Comparison of ENCODE assay signal across 1 cellular context in genomic region chr2:134256961-134257360, GRCh38.
TF ChIP-seq lines count a peak whose summit lies in the region.

No MANE protein-coding gene starts in this region.

TF ChIP-seq in GM12878, 131 proteins besides CTCF, POLR2A, EP300 and RAD21:
- TF ChIP-seq CBFB (IDR thresholded peaks at IDR 0.05; ENCODE audit: low read depth), result no peak
- no peak for TF ChIP-seq SREBF1 (IDR thresholded peaks at IDR 0.05; ENCODE audit: low read length)
- no peak for TF ChIP-seq NR2F1 (conservative IDR thresholded peaks at IDR 0.05)
- no peak for TF ChIP-seq BHLHE40 (IDR thresholded peaks at IDR 0.05; ENCODE audit: borderline replicate concordance in 1 of 2, low read depth in 2 of 2, low read length in 1 of 2)
- no peak for TF ChIP-seq NFIC (IDR thresholded peaks at IDR 0.05; ENCODE audit: low read depth, low read length)
- TF ChIP-seq USF1 (IDR thresholded peaks at IDR 0.05; ENCODE audit: borderline replicate concordance, extremely low read length, insufficient read depth, low read depth, low read length), result no peak
- no peak for TF ChIP-seq SREBF2 (IDR thresholded peaks at IDR 0.05; ENCODE audit: low read length)
- TF ChIP-seq ZNF592 (IDR thresholded peaks at IDR 0.05), result no peak
- no peak for TF ChIP-seq NKRF (conservative IDR thresholded peaks at IDR 0.05)
- TF ChIP-seq HSF1 (IDR thresholded peaks at IDR 0.05; ENCODE audit: low read depth, low read length), result no peak
- TF ChIP-seq BCL11A (IDR thresholded peaks at IDR 0.05; ENCODE audit: low read depth, low read length), result no peak
- no peak for TF ChIP-seq EED (IDR thresholded peaks at IDR 0.05; ENCODE audit: low read depth)
- no peak for TF ChIP-seq KDM1A (IDR thresholded peaks at IDR 0.05; ENCODE audit: borderline replicate concordance)
- no peak for TF ChIP-seq MEF2A (IDR thresholded peaks at IDR 0.05; ENCODE audit: insufficient read depth, low read depth, low read length)
- no peak for TF ChIP-seq STAT3 (IDR thresholded peaks at IDR 0.05; ENCODE audit: low read depth, low read length)
- no peak for TF ChIP-seq PRDM15 (CRISPR knock-in tag; IDR thresholded peaks at IDR 0.05)
- TF ChIP-seq SMARCA5 (IDR thresholded peaks at IDR 0.05), result no peak
TF ChIP-seq in GM12878: peak in this region for 0.
